Comparison of ENCODE assay signal across 22 cellular contexts in genomic region chr22:49123621-49124192, GRCh38.
"Had no signal": no experiment of that assay in that cellular context is flagged by ENCODE, and none has a peak within 500 bp of the region (broad histone marks: within the 10 kb centered on the region; RNA-seq: fewer than 3 reads in every experiment).

No MANE protein-coding gene starts in this region.

- H3K27ac ChIP-seq: dorsolateral prefrontal cortex, hepatocyte, left ventricle myocardium inferior, lower lobe of right lung, ovary, right atrium auricular region, stomach, thoracic aorta, transverse colon had no signal

- H3K79me2 ChIP-seq: hepatocyte had no signal

- FAIRE-seq: kidney, small intestine had no signal

- H3K4me1 Mint-ChIP-seq: memory B cell, naive B cell, nephron had no signal

- ATAC-seq: left cardiac atrium, lower lobe of right lung had no signal

- H3K4me3 ChIP-seq: dorsolateral prefrontal cortex, hepatocyte, left ventricle myocardium inferior, lower lobe of right lung, ovary, right atrium auricular region, stomach, thoracic aorta, transverse colon had no signal

- H3K27ac Mint-ChIP-seq: memory B cell, nephron had no signal

- H3K4me1 ChIP-seq: lower lobe of right lung, right atrium auricular region, stomach, transverse colon had no signal

- H3K36me3 ChIP-seq: left ventricle myocardium inferior, lower lobe of right lung, ovary, right atrium auricular region, stomach, thoracic aorta, transverse colon had no signal

- H3K27me3 ChIP-seq: hepatocyte, ovary, right atrium auricular region had no signal

- H3K4me3 Mint-ChIP-seq: memory B cell, naive B cell, nephron had no signal

- DNase-seq: cortex of kidney; dorsolateral prefrontal cortex; effector CD8-positive, alpha-beta T cell; foreskin melanocyte; head of caudate nucleus; kidney; left cardiac atrium; left ventricle myocardium inferior; lower lobe of right lung; naive B cell; ovary; small intestine; stimulated activated CD4-positive, alpha-beta T cell treated with anti-CD3 and anti-CD28 coated beads, Interleukin-12 subunit alpha, Interleukin-12 subunit beta, amount 100 ng/mL, for 4 hours; stimulated activated naive CD4-positive, alpha-beta T cell; stomach; substantia nigra; transverse colon had no signal
